In the genomic region with DNA sequence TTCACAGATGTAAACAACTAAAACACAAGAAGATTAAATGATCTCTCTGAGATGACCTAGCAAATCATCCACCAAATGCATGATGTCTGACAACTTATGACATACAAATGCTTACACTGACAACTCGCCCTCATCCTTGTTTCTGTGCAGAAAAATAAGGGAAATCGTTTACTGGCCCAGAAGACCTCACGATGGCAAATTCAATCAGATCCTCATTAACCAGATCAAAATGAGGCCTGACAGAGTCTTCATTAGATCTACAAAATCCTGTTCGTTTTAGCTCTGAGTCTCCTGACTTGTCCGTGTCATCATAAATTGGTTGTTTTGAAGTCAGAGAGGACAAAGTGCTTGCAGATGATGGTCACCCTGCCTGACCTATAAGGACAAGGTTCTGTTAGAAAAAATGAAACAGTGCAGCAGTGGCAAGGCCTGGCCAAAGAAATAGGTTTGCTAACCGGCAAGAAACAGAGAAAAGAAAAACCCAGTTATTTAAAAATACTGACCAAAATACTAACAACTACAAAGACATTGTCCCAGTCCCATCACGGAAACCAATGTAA, we compare ENCODE assay signal across 1 cellular context.
TF ChIP-seq lines count a peak whose summit lies in the region.

No MANE protein-coding gene starts in this region.

TF ChIP-seq in GM12878, 131 proteins besides CTCF, POLR2A, EP300 and RAD21:
- TF ChIP-seq, protein P1, sequence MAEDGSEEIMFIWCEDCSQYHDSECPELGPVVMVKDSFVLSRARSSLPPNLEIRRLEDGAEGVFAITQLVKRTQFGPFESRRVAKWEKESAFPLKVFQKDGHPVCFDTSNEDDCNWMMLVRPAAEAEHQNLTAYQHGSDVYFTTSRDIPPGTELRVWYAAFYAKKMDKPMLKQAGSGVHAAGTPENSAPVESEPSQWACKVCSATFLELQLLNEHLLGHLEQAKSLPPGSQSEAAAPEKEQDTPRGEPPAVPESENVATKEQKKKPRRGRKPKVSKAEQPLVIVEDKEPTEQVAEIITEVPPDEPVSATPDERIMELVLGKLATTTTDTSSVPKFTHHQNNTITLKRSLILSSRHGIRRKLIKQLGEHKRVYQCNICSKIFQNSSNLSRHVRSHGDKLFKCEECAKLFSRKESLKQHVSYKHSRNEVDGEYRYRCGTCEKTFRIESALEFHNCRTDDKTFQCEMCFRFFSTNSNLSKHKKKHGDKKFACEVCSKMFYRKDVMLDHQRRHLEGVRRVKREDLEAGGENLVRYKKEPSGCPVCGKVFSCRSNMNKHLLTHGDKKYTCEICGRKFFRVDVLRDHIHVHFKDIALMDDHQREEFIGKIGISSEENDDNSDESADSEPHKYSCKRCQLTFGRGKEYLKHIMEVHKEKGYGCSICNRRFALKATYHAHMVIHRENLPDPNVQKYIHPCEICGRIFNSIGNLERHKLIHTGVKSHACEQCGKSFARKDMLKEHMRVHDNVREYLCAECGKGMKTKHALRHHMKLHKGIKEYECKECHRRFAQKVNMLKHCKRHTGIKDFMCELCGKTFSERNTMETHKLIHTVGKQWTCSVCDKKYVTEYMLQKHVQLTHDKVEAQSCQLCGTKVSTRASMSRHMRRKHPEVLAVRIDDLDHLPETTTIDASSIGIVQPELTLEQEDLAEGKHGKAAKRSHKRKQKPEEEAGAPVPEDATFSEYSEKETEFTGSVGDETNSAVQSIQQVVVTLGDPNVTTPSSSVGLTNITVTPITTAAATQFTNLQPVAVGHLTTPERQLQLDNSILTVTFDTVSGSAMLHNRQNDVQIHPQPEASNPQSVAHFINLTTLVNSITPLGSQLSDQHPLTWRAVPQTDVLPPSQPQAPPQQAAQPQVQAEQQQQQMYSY (CRISPR knock-in tag; IDR thresholded peaks at IDR 0.05), result no peak
- TF ChIP-seq E2F8 (IDR thresholded peaks at IDR 0.05; ENCODE audit: low read depth, partially characterized antibody) (no peak), CHD4 (IDR thresholded peaks at IDR 0.05) (no peak), WRNIP1 (IDR thresholded peaks at IDR 0.05; ENCODE audit: borderline replicate concordance, low read depth, low read length) (no peak), SIX5 (IDR thresholded peaks at IDR 0.05; ENCODE audit: low read depth, low read length, severe bottlenecking) (no peak), SREBF1 (IDR thresholded peaks at IDR 0.05; ENCODE audit: low read length) (no peak), MLLT1 (IDR thresholded peaks at IDR 0.05) (no peak), SP1 (IDR thresholded peaks at IDR 0.05; ENCODE audit: low read depth, low read length) (no peak), ZNF622 (IDR thresholded peaks at IDR 0.05) (no peak), PBX3 (IDR thresholded peaks at IDR 0.05; ENCODE audit: insufficient replicate concordance, low read depth, low read length) (no peak), HSF1 (IDR thresholded peaks at IDR 0.05; ENCODE audit: low read depth, low read length) (no peak), FOXK2 (IDR thresholded peaks at IDR 0.05) (no peak), CREB1 (IDR thresholded peaks at IDR 0.05; ENCODE audit: low read depth) (no peak), ZNF687 (IDR thresholded peaks at IDR 0.05) (no peak), EZH2 (IDR thresholded peaks at IDR 0.05; ENCODE audit: borderline replicate concordance, control insufficient read depth, low read depth, low read length) (no peak), NBN (IDR thresholded peaks at IDR 0.05) (no peak)
- TF ChIP-seq, protein P2, sequence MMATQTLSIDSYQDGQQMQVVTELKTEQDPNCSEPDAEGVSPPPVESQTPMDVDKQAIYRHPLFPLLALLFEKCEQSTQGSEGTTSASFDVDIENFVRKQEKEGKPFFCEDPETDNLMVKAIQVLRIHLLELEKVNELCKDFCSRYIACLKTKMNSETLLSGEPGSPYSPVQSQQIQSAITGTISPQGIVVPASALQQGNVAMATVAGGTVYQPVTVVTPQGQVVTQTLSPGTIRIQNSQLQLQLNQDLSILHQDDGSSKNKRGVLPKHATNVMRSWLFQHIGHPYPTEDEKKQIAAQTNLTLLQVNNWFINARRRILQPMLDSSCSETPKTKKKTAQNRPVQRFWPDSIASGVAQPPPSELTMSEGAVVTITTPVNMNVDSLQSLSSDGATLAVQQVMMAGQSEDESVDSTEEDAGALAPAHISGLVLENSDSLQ (IDR thresholded peaks at IDR 0.05), result no peak
